ENCODE assay signal across 11 cellular contexts in the genomic region with DNA sequence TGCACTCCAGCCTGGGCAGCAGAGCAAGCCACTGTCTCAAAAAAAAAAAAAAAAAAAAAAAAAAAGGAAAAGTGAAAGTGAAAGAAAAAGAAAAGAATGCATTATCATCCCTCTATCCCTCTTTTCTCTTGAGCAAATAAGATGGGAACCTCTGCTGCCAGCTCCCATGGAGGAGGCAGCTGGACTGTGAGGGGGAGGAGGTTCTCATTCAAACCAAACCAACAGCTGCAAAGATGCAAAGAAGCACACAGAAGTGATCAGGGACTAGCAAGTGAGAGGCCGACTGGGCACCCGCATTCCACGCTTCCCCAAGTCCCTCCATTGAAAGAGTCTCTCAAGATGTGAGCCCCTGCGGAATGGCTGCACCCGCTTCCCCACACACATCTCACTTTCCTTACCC.
DNase-seq lines count a peak whose midpoint lies in the region; TF ChIP-seq lines count a peak whose summit lies in the region.
"Had no signal": no experiment of that assay in that cellular context is flagged by ENCODE, and none has a peak within 500 bp of the region (broad histone marks: within the 10 kb centered on the region; RNA-seq: fewer than 3 reads in every experiment).

No MANE protein-coding gene starts in this region.

- in situ Hi-C loops in astrocyte of the cerebellum (cut with HindIII; ENCODE audit: low sequenced_read_pairs): no loop called here

- no peak overlapping the region for H2AK5ac ChIP-seq in H9 (ENCODE audit: insufficient read length, low read length)

- H4K8ac ChIP-seq in H9 (replicated peaks; ENCODE audit: insufficient read length, low read depth, low read length): no peak overlapping the region

- no peak for TF ChIP-seq POLR2A in testis (IDR thresholded peaks at IDR 0.05)
- TF ChIP-seq POLR2A in vagina (IDR thresholded peaks at IDR 0.05): no peak

- H3K4ac ChIP-seq in H9 (ENCODE audit: low read depth, low read length): no peak overlapping the region

- peaks cover 2% of the 10 kb centered on the region; the same call in 1 of the 2 replicates for H3K79me2 ChIP-seq in H9 (ENCODE audit: insufficient read depth, low read length)

- no peak for TF ChIP-seq CTCF in H9 (conservative IDR thresholded peaks at IDR 0.05)
- TF ChIP-seq CTCF in astrocyte of the cerebellum (IDR thresholded peaks at IDR 0.05; ENCODE audit: low read depth, low read length, missing control alignments): no peak
- no peak for TF ChIP-seq CTCF in testis (IDR thresholded peaks at IDR 0.05)
- no peak for TF ChIP-seq CTCF in vagina (IDR thresholded peaks at IDR 0.05)

- H3K79me1 ChIP-seq in H9 (ENCODE audit: insufficient read depth, low read depth, low read length, poor library complexity, severe bottlenecking): no peaks in the 10 kb centered on the region

- no peak overlapping the region for H3K18ac ChIP-seq in H9 (ENCODE audit: insufficient read length, low read depth, low read length)

- no peak overlapping the region for H3K4me3 Mint-ChIP-seq in H9
- H3K4me3 Mint-ChIP-seq: activated naive CD4-positive, alpha-beta T cell treated with anti-CD3 and anti-CD28 coated beads for 36 hours had no signal

- peak overlapping the region in 1 of 3 experiments; percentile 66; a peak in 4 of 7 replicates for H3K27ac Mint-ChIP-seq in H9
- H3K27ac Mint-ChIP-seq: activated naive CD4-positive, alpha-beta T cell treated with anti-CD3 and anti-CD28 coated beads for 36 hours had no signal

- H4K91ac ChIP-seq in H9 (ENCODE audit: insufficient read length, low read depth, low read length): no peak overlapping the region

- H3K23me2 ChIP-seq in H9 (ENCODE audit: insufficient read length, low read depth, low read length, poor library complexity, severe bottlenecking): no peaks in the 10 kb centered on the region

- no peaks in the 10 kb centered on the region for H3K27me3 ChIP-seq in H9 (ENCODE audit: insufficient read depth, low read length)
- no peaks in the 10 kb centered on the region for H3K27me3 ChIP-seq in testis
- H3K27me3 ChIP-seq in vagina: no peaks in the 10 kb centered on the region

- peaks cover 19 to 27% of the 10 kb centered on the region in 2 experiments for H3K4me1 Mint-ChIP-seq in H9

- no peak overlapping the region for H3K4me3 ChIP-seq in astrocyte of the cerebellum (ENCODE audit: low read depth, low read length)
- H3K4me3 ChIP-seq in testis: no peak overlapping the region
- H3K4me3 ChIP-seq in vagina: no peak overlapping the region

- H3K4me2 ChIP-seq in H9 (ENCODE audit: insufficient read depth, insufficient read length, low read length): no peak overlapping the region

- H3T11ph ChIP-seq in H9 (ENCODE audit: low read length): no peak overlapping the region

- H3K9me3 ChIP-seq in H9 (ENCODE audit: control insufficient read depth, low read depth, low read length): no peaks in the 10 kb centered on the region
- H3K9me3 ChIP-seq in testis: no peaks in the 10 kb centered on the region
- H3K9me3 ChIP-seq in vagina: no peaks in the 10 kb centered on the region

- no peaks in the 10 kb centered on the region for H3K9me3 Mint-ChIP-seq in H9
- H3K9me3 Mint-ChIP-seq: activated naive CD4-positive, alpha-beta T cell treated with anti-CD3 and anti-CD28 coated beads for 36 hours had no signal

- H3K56ac ChIP-seq in H9 (ENCODE audit: insufficient read length, low read depth, low read length): no peak overlapping the region

- no peaks in the 10 kb centered on the region for H3K27me3 Mint-ChIP-seq in H9 (ENCODE audit: low read depth)

- H3K27ac ChIP-seq in H9 (ENCODE audit: insufficient read length, low read depth, low read length) (no peak overlapping the region), testis (no peak overlapping the region), vagina (no peak overlapping the region)

- no peak overlapping the region for H2BK120ac ChIP-seq in H9 (ENCODE audit: low read depth, low read length, poor library complexity, severe bottlenecking)

- no peak overlapping the region for H2AFZ ChIP-seq in H9 (ENCODE audit: low read length)

- no peaks in the 10 kb centered on the region for H3K36me3 ChIP-seq in testis (ENCODE audit: low read depth, missing control alignments)
- no peaks in the 10 kb centered on the region for H3K36me3 ChIP-seq in vagina

- DNase-seq in H9 (no peak), astrocyte of the cerebellum (ENCODE audit: low read depth) (peak; percentile 16), iris pigment epithelial cell (ENCODE audit: low read depth) (peak; percentile 33), testis (peak; percentile 32), HPDE6-E6E7 (ENCODE audit: extremely low spot score) (no peak), vagina (ENCODE audit: extremely low spot score in 2 of 2) (no peak)
- no peak for DNase-seq in activated naive CD4-positive, alpha-beta T cell (lab: John Stamatoyannopoulos, UW)
- DNase-seq: activated CD4-positive, CD25-positive, alpha-beta regulatory T cell; activated naive CD4-positive, alpha-beta T cell treated with anti-CD3 and anti-CD28 coated beads for 36 hours; effector CD8-positive, alpha-beta T cell; NCI-H1930 had no signal

- H4K5ac ChIP-seq in H9 (ENCODE audit: insufficient read length, low read depth, low read length): no peak overlapping the region

- no peak overlapping the region for H2BK20ac ChIP-seq in H9 (ENCODE audit: low read depth, low read length, poor library complexity, severe bottlenecking)

- H2BK15ac ChIP-seq in H9 (ENCODE audit: low read depth, low read length): no peak overlapping the region

- H3K9ac ChIP-seq in H9 (ENCODE audit: extremely low read depth, insufficient read length, low read length): no peak overlapping the region

- H3K4me1 ChIP-seq in H9 (ENCODE audit: insufficient read depth, low read length) (peaks cover 6% of the 10 kb centered on the region; the same call in 1 of the 2 replicates), testis (peaks cover 9% of the 10 kb centered on the region), vagina (peaks cover 16% of the 10 kb centered on the region)

- intact Hi-C loops in testis (cut with DNase I; ENCODE audit: low total_unique reads) (no loop called here), vagina (cut with DNase I) (no loop called here)

- H3K23ac ChIP-seq in H9 (ENCODE audit: insufficient read length, low read depth, low read length): no peak overlapping the region

- H4K20me1 ChIP-seq in H9 (ENCODE audit: control insufficient read depth, insufficient read depth, insufficient read length): no peaks in the 10 kb centered on the region

- no peak overlapping the region for H2BK5ac ChIP-seq in H9 (ENCODE audit: insufficient read length, low read length)

- H3K36me3 Mint-ChIP-seq in H9 (ENCODE audit: insufficient read depth in 1 of 3, low read depth in 3 of 3): no peaks in the 10 kb centered on the region

- no CpG with 5 or more reads among the region's 5 CpGs for WGBS in H9 (ENCODE audit: extremely low coverage, insufficient read length, low lambda C conversion rate)
- 54 to 72% methylated on average over 3 to 5 of the region's 5 CpGs for WGBS in testis, 2 donors

- no peak overlapping the region for H2BK12ac ChIP-seq in H9 (ENCODE audit: insufficient read length, low read depth, low read length)

- H3K14ac ChIP-seq in H9 (ENCODE audit: insufficient read depth, low read length): 0 out of 2 replicates have a peak overlapping the region, but pooled peaks have one; percentile 17

Comparison
In these comparisons a context has a peak if more than half of its experiments do, and no peak if none do; other contexts are left out.
1. DNase-seq: peak in astrocyte of the cerebellum (single experiment), iris pigment epithelial cell (single experiment) and testis (single experiment); none in H9 (single experiment), HPDE6-E6E7 (single experiment), vagina (0 of 2) and activated naive CD4-positive, alpha-beta T cell (0 of 4).